Comparison of ENCODE assay signal across 8 cellular contexts in genomic region chr7:100826546-100827329, GRCh38. TPM values are rescaled to one million over a fixed set of nuclear protein-coding genes. Genes with fewer than 3 reads are reported as not detected.
DNase-seq lines count a peak whose midpoint lies in the region; ATAC-seq and TF ChIP-seq lines count a peak whose summit lies in the region.

No MANE protein-coding gene starts in this region.

- H3K27me3 Mint-ChIP-seq in Caco-2 (ENCODE audit: insufficient read depth, unreplicated experiment) (no peaks in the 10 kb centered on the region), neural progenitor cell (ENCODE audit: insufficient read depth, low read depth) (peaks cover 12% of the 10 kb centered on the region)

- peaks cover 20% of the 10 kb centered on the region for H3F3A ChIP-seq in neural progenitor cell (ENCODE audit: low read depth)

- H3K4me3 Mint-ChIP-seq in Caco-2 (ENCODE audit: unreplicated experiment) (peak overlapping the region; percentile 89), neural progenitor cell (peak overlapping the region; percentile 98)

- ATAC-seq in esophagus mucosa: peak; percentile 21
- no peak for ATAC-seq in HG03342 (IDR thresholded peaks at IDR 0.05; ENCODE audit: unreplicated experiment)

- H3K4me1 ChIP-seq in Caco-2: peaks cover 23% of the 10 kb centered on the region
- peaks cover 10% of the 10 kb centered on the region for H3K4me1 ChIP-seq in neural progenitor cell

- H3K36me3 Mint-ChIP-seq in Caco-2 (ENCODE audit: insufficient read depth, unreplicated experiment): peaks cover 57% of the 10 kb centered on the region
- H3K36me3 Mint-ChIP-seq in neural progenitor cell: peaks cover 8% of the 10 kb centered on the region

- H3K27ac ChIP-seq in neural progenitor cell: no peak overlapping the region

- POLR2A ChIA-PET in Caco-2 (lab: Charles Lee): interaction anchor here (0.6 to 1.8 kb wide), 8 partner anchors 10 to 214 kb away, joined by 3 to 19 read pairs (median 12); partner anchors contain the start of genes MOSPD3, POP7, SLC12A9 and SRRT

- peaks cover 39% of the 10 kb centered on the region for H4K20me1 ChIP-seq in neural progenitor cell (ENCODE audit: low read depth)

- intact Hi-C loops in Caco-2 (cut with micrococcal nuclease; ENCODE audit: unreplicated experiment) (loop anchor here (1.0 kb wide), 3 partner anchors 24 to 121 kb away; partner anchors contain the start of gene SLC12A9), posterior vena cava (cut with DNase I) (no loop called here)

- CTCF ChIA-PET in Caco-2 (lab: Charles Lee): interaction anchor here (0.6 to 3.8 kb wide), 23 partner anchors 8 to 356 kb away, joined by 3 to 51 read pairs (median 5); partner anchors contain the start of genes MOSPD3, POP7, SLC12A9 and SRRT

- peak overlapping the region; percentile 69 for H3K9ac ChIP-seq in neural progenitor cell

- peaks cover 50% of the 10 kb centered on the region for H3K79me2 ChIP-seq in neural progenitor cell (ENCODE audit: low read depth)

- H3K9me3 Mint-ChIP-seq in Caco-2 (ENCODE audit: unreplicated experiment) (no peaks in the 10 kb centered on the region), neural progenitor cell (no peaks in the 10 kb centered on the region)

- H3K4me1 Mint-ChIP-seq in Caco-2 (ENCODE audit: low read depth, unreplicated experiment) (peaks cover 20% of the 10 kb centered on the region), neural progenitor cell (peaks cover 26% of the 10 kb centered on the region)

- DNase-seq in Caco-2 (peak in 1 of 2 experiments; percentile 18), RKO (ENCODE audit: low spot score) (peak; percentile 51), neural progenitor cell (ENCODE audit: low spot score) (peak; percentile 61), NCI-H524 treated with DMSO at 0.1 percent for 48 hours (lab: John Stamatoyannopoulos, UW) (no peak), hippocampal formation (lab: John Stamatoyannopoulos, UW) (no peak), posterior vena cava (ENCODE audit: low spot score) (no peak)

- H3K27me3 ChIP-seq in Caco-2 (replicated peaks; ENCODE audit: control insufficient read depth, insufficient read depth, low read length) (no peaks in the 10 kb centered on the region), neural progenitor cell (no peaks in the 10 kb centered on the region)

- H3K4me3 ChIP-seq in Caco-2 (ENCODE audit: low read depth, low read length) (peak overlapping the region; percentile 71), neural progenitor cell (peak overlapping the region; percentile 100)

- H3K9me3 ChIP-seq in Caco-2: no peaks in the 10 kb centered on the region
- H3K9me3 ChIP-seq in neural progenitor cell (ENCODE audit: low read depth): no peaks in the 10 kb centered on the region

- H3K27ac Mint-ChIP-seq in Caco-2 (ENCODE audit: unreplicated experiment) (peak overlapping the region; percentile 50), neural progenitor cell (peak overlapping the region; percentile 77)

- H2AFZ ChIP-seq in neural progenitor cell (replicated peaks): no peak overlapping the region

- H3K4me2 ChIP-seq in neural progenitor cell: peak overlapping the region; percentile 99

- no peak for TF ChIP-seq CTCF in Caco-2 (IDR thresholded peaks at IDR 0.05; ENCODE audit: insufficient read depth in 1 of 2, low read depth in 1 of 2, low read length in 1 of 2, severe bottlenecking in 1 of 2, unreplicated experiment in 1 of 2)
- no peak for TF ChIP-seq CTCF in neural progenitor cell (IDR thresholded peaks at IDR 0.05)

- no TSS peak for BruUV-seq in Caco-2 (replicated peaks; lab: Mats Ljungman, UMichigan)

- H3K36me3 ChIP-seq in Caco-2 (ENCODE audit: control insufficient read depth, insufficient read depth, low read length) (peaks cover 11% of the 10 kb centered on the region), neural progenitor cell (no peaks in the 10 kb centered on the region)

RNA-seq across cellular contexts. Expression of gene EPHB4, which starts 0.6 kb away (rescaled TPM):
- total RNA-seq in Caco-2 (2022) (112 and 117 TPM in 2 replicates), esophagus mucosa (30.3 TPM), neural progenitor cell (ENCODE audit: low replicate concordance) (66.5 and 106 TPM in 2 replicates), posterior vena cava (10 to 100 TPM; 31.4 to 46.6 TPM)

RNA-seq across cellular contexts. Expression of gene SLC12A9, which starts 25.8 kb away (rescaled TPM):
- 59.0 and 60.7 TPM in 2 replicates for total RNA-seq in Caco-2 (2022)
- total RNA-seq in esophagus mucosa: 13.5 TPM
- total RNA-seq in neural progenitor cell (ENCODE audit: low replicate concordance): 3.5 and 18.6 TPM in 2 replicates
- 10 to 100 TPM; 15.6 to 22.8 TPM for total RNA-seq in posterior vena cava

RNA-seq across cellular contexts. Expression of gene TRIP6, which starts 40.4 kb away (rescaled TPM):
- total RNA-seq in Caco-2 (2022) (66.6 and 75.5 TPM in 2 replicates), esophagus mucosa (61.1 TPM), neural progenitor cell (ENCODE audit: low replicate concordance) (14.9 and 49.5 TPM in 2 replicates), posterior vena cava (10 to 100 TPM; 55.7 to 58.7 TPM)

RNA-seq across cellular contexts. Expression of gene SRRT, which starts 48.2 kb away (rescaled TPM):
- 211 and 243 TPM in 2 replicates for total RNA-seq in Caco-2 (2022)
- total RNA-seq in esophagus mucosa: 63.5 TPM
- 60.4 and 108 TPM in 2 replicates for total RNA-seq in neural progenitor cell (ENCODE audit: low replicate concordance)
- total RNA-seq in posterior vena cava: 10 to 100 TPM; 78.0 to 91.2 TPM

Comparison
In these comparisons a context has a peak if more than half of its experiments do, and no peak if none do; other contexts are left out.
1. DNase-seq: peak in RKO (single experiment) and neural progenitor cell (single experiment); none in NCI-H524 treated with DMSO at 0.1 percent for 48 hours (single experiment), hippocampal formation (0 of 2) and posterior vena cava (single experiment).